1 cellular context compared by ENCODE assay signal in the genomic region with DNA sequence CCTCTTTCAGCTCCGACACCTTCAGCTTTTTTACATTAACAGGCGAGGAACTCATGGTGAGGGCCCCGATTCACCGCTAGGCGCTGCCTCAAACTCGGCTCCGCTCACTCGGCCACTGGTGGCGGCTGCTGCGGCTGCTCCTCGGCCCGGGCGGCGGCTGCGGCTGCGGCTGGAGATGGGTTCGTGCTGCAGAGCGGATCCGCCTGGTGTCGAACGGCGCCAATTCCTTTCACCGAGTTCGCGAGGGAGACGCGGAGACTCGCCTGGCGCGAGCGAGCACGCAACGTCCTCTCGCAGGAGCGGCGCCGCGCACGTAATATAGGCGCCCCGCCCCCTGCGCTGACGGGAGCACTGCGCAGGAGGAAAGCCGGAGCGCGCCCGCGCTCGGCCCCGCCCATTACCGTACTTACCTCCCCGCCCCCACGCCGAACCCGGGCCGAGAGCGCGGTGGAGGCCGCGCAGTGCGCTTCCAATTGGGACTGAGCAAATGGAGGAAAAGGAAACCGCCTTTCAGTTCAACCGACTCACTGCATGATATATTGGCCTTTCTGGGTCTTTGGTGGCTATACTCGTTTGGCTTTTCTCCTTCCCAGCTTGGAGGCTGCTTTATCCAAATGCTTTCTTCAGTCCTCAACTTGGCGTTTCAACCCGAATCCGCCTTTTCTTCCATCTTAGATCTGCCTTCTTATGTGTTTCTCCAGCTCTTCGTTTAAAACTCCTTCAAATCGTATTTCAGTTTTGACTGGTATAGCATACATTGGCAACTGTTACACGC.
TF ChIP-seq lines count a peak whose summit lies in the region.

A gene (minus strand): TSS at position 291 of the 775 bp plus-strand sequence. CDS start 236 bp downstream, at position 55.

TF ChIP-seq in K562, 482 proteins besides CTCF, POLR2A, EP300 and RAD21 (continued from another document and continues in another):
- no peak; the same call in 1 of the 2 replicates for TF ChIP-seq ELF1 (tag; IDR thresholded peaks at IDR 0.05)
- TF ChIP-seq SMAD4 (CRISPR knock-in tag; conservative IDR thresholded peaks at IDR 0.05), result no peak
- TF ChIP-seq, protein P1, sequence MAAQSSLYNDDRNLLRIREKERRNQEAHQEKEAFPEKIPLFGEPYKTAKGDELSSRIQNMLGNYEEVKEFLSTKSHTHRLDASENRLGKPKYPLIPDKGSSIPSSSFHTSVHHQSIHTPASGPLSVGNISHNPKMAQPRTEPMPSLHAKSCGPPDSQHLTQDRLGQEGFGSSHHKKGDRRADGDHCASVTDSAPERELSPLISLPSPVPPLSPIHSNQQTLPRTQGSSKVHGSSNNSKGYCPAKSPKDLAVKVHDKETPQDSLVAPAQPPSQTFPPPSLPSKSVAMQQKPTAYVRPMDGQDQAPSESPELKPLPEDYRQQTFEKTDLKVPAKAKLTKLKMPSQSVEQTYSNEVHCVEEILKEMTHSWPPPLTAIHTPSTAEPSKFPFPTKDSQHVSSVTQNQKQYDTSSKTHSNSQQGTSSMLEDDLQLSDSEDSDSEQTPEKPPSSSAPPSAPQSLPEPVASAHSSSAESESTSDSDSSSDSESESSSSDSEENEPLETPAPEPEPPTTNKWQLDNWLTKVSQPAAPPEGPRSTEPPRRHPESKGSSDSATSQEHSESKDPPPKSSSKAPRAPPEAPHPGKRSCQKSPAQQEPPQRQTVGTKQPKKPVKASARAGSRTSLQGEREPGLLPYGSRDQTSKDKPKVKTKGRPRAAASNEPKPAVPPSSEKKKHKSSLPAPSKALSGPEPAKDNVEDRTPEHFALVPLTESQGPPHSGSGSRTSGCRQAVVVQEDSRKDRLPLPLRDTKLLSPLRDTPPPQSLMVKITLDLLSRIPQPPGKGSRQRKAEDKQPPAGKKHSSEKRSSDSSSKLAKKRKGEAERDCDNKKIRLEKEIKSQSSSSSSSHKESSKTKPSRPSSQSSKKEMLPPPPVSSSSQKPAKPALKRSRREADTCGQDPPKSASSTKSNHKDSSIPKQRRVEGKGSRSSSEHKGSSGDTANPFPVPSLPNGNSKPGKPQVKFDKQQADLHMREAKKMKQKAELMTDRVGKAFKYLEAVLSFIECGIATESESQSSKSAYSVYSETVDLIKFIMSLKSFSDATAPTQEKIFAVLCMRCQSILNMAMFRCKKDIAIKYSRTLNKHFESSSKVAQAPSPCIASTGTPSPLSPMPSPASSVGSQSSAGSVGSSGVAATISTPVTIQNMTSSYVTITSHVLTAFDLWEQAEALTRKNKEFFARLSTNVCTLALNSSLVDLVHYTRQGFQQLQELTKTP (IDR thresholded peaks at IDR 0.05; ENCODE audit: low read depth in 1 of 2, partially characterized antibody in 2 of 2), result peak; percentile 70 to 90
- TF ChIP-seq, protein P2, sequence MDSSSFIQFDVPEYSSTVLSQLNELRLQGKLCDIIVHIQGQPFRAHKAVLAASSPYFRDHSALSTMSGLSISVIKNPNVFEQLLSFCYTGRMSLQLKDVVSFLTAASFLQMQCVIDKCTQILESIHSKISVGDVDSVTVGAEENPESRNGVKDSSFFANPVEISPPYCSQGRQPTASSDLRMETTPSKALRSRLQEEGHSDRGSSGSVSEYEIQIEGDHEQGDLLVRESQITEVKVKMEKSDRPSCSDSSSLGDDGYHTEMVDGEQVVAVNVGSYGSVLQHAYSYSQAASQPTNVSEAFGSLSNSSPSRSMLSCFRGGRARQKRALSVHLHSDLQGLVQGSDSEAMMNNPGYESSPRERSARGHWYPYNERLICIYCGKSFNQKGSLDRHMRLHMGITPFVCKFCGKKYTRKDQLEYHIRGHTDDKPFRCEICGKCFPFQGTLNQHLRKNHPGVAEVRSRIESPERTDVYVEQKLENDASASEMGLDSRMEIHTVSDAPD (CRISPR knock-in tag; IDR thresholded peaks at IDR 0.05), result no peak
- no peak for TF ChIP-seq SMAD3 (CRISPR knock-in tag; conservative IDR thresholded peaks at IDR 0.05)
- peak; percentile 92 for TF ChIP-seq GTF2E2 (tag; IDR thresholded peaks at IDR 0.05)
- peak; percentile 97 for TF ChIP-seq NFRKB (IDR thresholded peaks at IDR 0.05; ENCODE audit: low read depth)
- no peak for TF ChIP-seq ZNF76 (CRISPR knock-in tag; IDR thresholded peaks at IDR 0.05; ENCODE audit: borderline replicate concordance)
- TF ChIP-seq ARID1B (IDR thresholded peaks at IDR 0.05), result 0 out of 2 replicates have a peak, but pooled peaks have one; percentile 12
- 0 out of 2 replicates have a peak, but pooled peaks have one; percentile 48 for TF ChIP-seq LARP7 (IDR thresholded peaks at IDR 0.05)
- TF ChIP-seq, protein P3, sequence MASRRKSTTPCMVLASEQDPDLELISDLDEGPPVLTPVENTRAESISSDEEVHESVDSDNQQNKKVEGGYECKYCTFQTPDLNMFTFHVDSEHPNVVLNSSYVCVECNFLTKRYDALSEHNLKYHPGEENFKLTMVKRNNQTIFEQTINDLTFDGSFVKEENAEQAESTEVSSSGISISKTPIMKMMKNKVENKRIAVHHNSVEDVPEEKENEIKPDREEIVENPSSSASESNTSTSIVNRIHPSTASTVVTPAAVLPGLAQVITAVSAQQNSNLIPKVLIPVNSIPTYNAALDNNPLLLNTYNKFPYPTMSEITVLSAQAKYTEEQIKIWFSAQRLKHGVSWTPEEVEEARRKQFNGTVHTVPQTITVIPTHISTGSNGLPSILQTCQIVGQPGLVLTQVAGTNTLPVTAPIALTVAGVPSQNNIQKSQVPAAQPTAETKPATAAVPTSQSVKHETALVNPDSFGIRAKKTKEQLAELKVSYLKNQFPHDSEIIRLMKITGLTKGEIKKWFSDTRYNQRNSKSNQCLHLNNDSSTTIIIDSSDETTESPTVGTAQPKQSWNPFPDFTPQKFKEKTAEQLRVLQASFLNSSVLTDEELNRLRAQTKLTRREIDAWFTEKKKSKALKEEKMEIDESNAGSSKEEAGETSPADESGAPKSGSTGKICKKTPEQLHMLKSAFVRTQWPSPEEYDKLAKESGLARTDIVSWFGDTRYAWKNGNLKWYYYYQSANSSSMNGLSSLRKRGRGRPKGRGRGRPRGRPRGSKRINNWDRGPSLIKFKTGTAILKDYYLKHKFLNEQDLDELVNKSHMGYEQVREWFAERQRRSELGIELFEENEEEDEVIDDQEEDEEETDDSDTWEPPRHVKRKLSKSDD (conservative IDR thresholded peaks at IDR 0.05; ENCODE audit: low read length), result 0 out of 2 replicates have a peak, but pooled peaks have one; percentile 19
- TF ChIP-seq SNIP1 (IDR thresholded peaks at IDR 0.05; ENCODE audit: low read depth), result peak; percentile 55; the same call in 1 of the 2 replicates
- peak; percentile 71 for TF ChIP-seq DPF2 (IDR thresholded peaks at IDR 0.05)
- TF ChIP-seq, protein P4, sequence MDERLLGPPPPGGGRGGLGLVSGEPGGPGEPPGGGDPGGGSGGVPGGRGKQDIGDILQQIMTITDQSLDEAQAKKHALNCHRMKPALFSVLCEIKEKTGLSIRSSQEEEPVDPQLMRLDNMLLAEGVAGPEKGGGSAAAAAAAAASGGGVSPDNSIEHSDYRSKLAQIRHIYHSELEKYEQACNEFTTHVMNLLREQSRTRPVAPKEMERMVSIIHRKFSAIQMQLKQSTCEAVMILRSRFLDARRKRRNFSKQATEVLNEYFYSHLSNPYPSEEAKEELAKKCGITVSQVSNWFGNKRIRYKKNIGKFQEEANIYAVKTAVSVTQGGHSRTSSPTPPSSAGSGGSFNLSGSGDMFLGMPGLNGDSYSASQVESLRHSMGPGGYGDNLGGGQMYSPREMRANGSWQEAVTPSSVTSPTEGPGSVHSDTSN (CRISPR knock-in tag; IDR thresholded peaks at IDR 0.05; ENCODE audit: low read depth), result no peak
- TF ChIP-seq, protein P4 (tag; conservative IDR thresholded peaks at IDR 0.05; ENCODE audit: low read depth), result peak; percentile 77
- TF ChIP-seq CEBPG (CRISPR knock-in tag; IDR thresholded peaks at IDR 0.05), result no peak
- TF ChIP-seq CEBPG (tag; conservative IDR thresholded peaks at IDR 0.05 in 1 of 2, IDR thresholded peaks at IDR 0.05 in 1 of 2), result no peak
- TF ChIP-seq TAF15 (IDR thresholded peaks at IDR 0.05; ENCODE audit: low read depth, low read length), result no peak
- TF ChIP-seq LCOR (CRISPR knock-in tag; IDR thresholded peaks at IDR 0.05), result peak; percentile 85
- 0 out of 2 replicates have a peak, but pooled peaks have one; percentile 28 for TF ChIP-seq XRCC5 (IDR thresholded peaks at IDR 0.05; ENCODE audit: low read depth, low read length)
- peak; percentile 66; the same call in 1 of the 2 replicates for TF ChIP-seq TGIF2 (CRISPR knock-in tag; IDR thresholded peaks at IDR 0.05)
- TF ChIP-seq SRSF9 (IDR thresholded peaks at IDR 0.05; ENCODE audit: borderline replicate concordance, low read depth, low read length), result no peak
- no peak for TF ChIP-seq DMBX1 (CRISPR knock-in tag; IDR thresholded peaks at IDR 0.05; ENCODE audit: borderline replicate concordance)
- peak; percentile 20 for TF ChIP-seq FOXP1 (CRISPR knock-in tag; IDR thresholded peaks at IDR 0.05)
- TF ChIP-seq, protein P5, sequence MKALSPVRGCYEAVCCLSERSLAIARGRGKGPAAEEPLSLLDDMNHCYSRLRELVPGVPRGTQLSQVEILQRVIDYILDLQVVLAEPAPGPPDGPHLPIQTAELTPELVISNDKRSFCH (CRISPR knock-in tag; IDR thresholded peaks at IDR 0.05), result no peak
- TF ChIP-seq, protein P5 (tag; IDR thresholded peaks at IDR 0.05), result 0 out of 2 replicates have a peak, but pooled peaks have one; percentile 71
- TF ChIP-seq BRF1 (IDR thresholded peaks at IDR 0.05; ENCODE audit: borderline replicate concordance, extremely low read depth, insufficient read length), result no peak
- TF ChIP-seq POU5F1 (IDR thresholded peaks at IDR 0.05; ENCODE audit: borderline replicate concordance, low read depth, low read length, partially characterized antibody), result peak; percentile 31
- TF ChIP-seq HMG20A (CRISPR knock-in tag; conservative IDR thresholded peaks at IDR 0.05), result no peak
- TF ChIP-seq ZFP30 (CRISPR knock-in tag; IDR thresholded peaks at IDR 0.05; ENCODE audit: borderline replicate concordance), result no peak
- TF ChIP-seq HMGN3 (IDR thresholded peaks at IDR 0.05; ENCODE audit: borderline replicate concordance, extremely low read depth, insufficient read length, low read depth, low read length), result peak; percentile 71
- no peak for TF ChIP-seq KDM1A (IDR thresholded peaks at IDR 0.05)
- peak; percentile 29; the same call in 1 of the 2 replicates for TF ChIP-seq HCFC1 (IDR thresholded peaks at IDR 0.05; ENCODE audit: low read depth, low read length)
- no peak for TF ChIP-seq ATF1 (CRISPR knock-in tag; IDR thresholded peaks at IDR 0.05)
- peak; percentile 86 for TF ChIP-seq ATF1 (tag; IDR thresholded peaks at IDR 0.05)
